ENCODE assay signal across 16 cellular contexts in the genomic region with DNA sequence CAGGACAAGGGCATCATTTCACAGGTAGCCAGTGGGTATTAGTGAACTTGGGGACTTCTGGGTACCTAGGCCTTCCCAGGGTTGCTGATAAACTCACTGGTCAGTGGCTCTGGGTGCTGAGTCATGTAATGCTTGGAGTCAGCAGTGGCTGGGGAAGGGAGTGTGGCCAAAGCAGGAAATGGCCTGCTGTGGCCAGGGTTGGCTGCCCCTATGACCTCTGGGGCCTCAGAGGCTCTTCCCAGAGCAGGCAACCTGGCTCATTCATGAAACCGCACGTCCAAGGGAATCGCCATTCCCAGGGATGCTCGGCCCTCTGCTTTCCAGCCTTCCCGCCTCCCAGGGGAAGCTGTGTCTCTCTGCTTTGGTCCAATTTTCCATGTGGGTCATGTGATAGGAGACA.
DNase-seq lines count a peak whose midpoint lies in the region; ATAC-seq and TF ChIP-seq lines count a peak whose summit lies in the region.
"Had no signal": no experiment of that assay in that cellular context is flagged by ENCODE, and none has a peak within 500 bp of the region (broad histone marks: within the 10 kb centered on the region; RNA-seq: fewer than 3 reads in every experiment).

No MANE protein-coding gene starts in this region.

- ATAC-seq in HG02798 (IDR thresholded peaks at IDR 0.05; ENCODE audit: poor library complexity, unreplicated experiment) (no peak), GM19455 (IDR thresholded peaks at IDR 0.05; ENCODE audit: unreplicated experiment) (no peak), GM21515 (IDR thresholded peaks at IDR 0.05; ENCODE audit: unreplicated experiment) (no peak)

- peak; percentile 59 for DNase-seq in HK-2 (ENCODE audit: unreplicated experiment)
- DNase-seq in astrocyte of the spinal cord (ENCODE audit: low read depth, low spot score), result peak; percentile 47
- peak; percentile 53 for DNase-seq in hepatic stellate cell (ENCODE audit: low spot score)
- DNase-seq in stromal cell of bone marrow (ENCODE audit: low read depth), result peak; percentile 60
- DNase-seq in HuH-7.5 (ENCODE audit: low spot score), result no peak
- DNase-seq: activated CD8-positive, alpha-beta memory T cell treated with anti-CD3 and anti-CD28 coated beads for 24 hours; activated naive CD8-positive, alpha-beta T cell treated with anti-CD3 and anti-CD28 coated beads for 36 hours; endodermal cell; kidney; MM.1S; NCI-H446; occipital lobe; testis had no signal

- no peak overlapping the region for H3K4me3 ChIP-seq in astrocyte of the spinal cord (ENCODE audit: low read depth, low read length)
- H3K4me3 ChIP-seq: testis had no signal

- in situ Hi-C loops in astrocyte of the spinal cord (cut with HindIII; ENCODE audit: low sequenced_read_pairs), result no loop called here

- no peak for TF ChIP-seq CTCF in astrocyte of the spinal cord (IDR thresholded peaks at IDR 0.05; ENCODE audit: low read depth, low read length)
